Comparison of ENCODE assay signal across 21 cellular contexts in the genomic region with DNA sequence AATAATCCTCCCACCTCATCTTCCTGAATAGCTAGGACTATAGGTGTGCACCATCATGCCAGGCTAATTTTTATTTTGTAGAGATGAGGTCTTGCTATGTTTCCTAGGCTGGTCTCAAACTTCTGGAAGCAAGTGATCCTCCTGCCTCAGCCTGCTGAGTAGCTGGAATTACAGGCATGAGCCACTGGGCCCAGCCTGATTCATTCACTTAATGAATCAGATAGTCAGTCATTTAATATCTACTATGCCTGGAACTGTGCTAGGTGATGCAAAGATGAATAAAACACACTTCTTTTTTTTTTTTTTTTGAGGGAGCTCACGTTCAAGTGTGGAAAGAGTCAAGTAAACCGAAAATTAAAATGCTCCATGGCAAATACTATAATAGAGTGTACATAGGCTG. TPM values are rescaled to one million over a fixed set of nuclear protein-coding genes. Genes with fewer than 3 reads are reported as not detected.
DNase-seq lines count a peak whose midpoint lies in the region; ATAC-seq, FAIRE-seq and TF ChIP-seq lines count a peak whose summit lies in the region.
"Had no signal": no experiment of that assay in that cellular context is flagged by ENCODE, and none has a peak within 500 bp of the region (broad histone marks: within the 10 kb centered on the region; RNA-seq: fewer than 3 reads in every experiment).

No MANE protein-coding gene starts in this region.

- H3K4me1 ChIP-seq in BLaER1, result peaks cover 43% of the 10 kb centered on the region
- no peaks in the 10 kb centered on the region for H3K4me1 ChIP-seq in GM23248 (ENCODE audit: insufficient read depth)
- no peaks in the 10 kb centered on the region for H3K4me1 ChIP-seq in spleen

- in situ Hi-C loops in GM23248 (cut with MboI), result no loop called here

- H3K79me2 ChIP-seq in GM23248 (ENCODE audit: insufficient read depth), result no peaks in the 10 kb centered on the region

- H3K4me3 ChIP-seq in BLaER1 (no peak overlapping the region), GM23248 (no peak overlapping the region), bronchial epithelial cell (ENCODE audit: low read depth, low read length) (no peak overlapping the region), spleen (no peak overlapping the region)

- DNase-seq in GM23248 (peak; percentile 34), bronchial epithelial cell (ENCODE audit: low read depth) (peak; percentile 47), iris pigment epithelial cell (ENCODE audit: low read depth) (peak; percentile 2), spleen (no peak), NOMO-1 treated with DMSO at 0.1 percent for 48 hours (lab: John Stamatoyannopoulos, UW; ENCODE audit: unreplicated experiment) (no peak)
- DNase-seq: 8988T; C1 segment of cervical spinal cord; Caco-2; CD4-positive, CD25-positive, alpha-beta regulatory T cell; CD8-positive, alpha-beta memory T cell; GDM1; GOT3; H7; HFFc6 had no signal

- no peak for ATAC-seq in HG03039 (IDR thresholded peaks at IDR 0.05; ENCODE audit: unreplicated experiment)
- ATAC-seq: HepG2 had no signal

- peak overlapping the region; percentile 65 for H3K9ac ChIP-seq in BLaER1
- no peak overlapping the region for H3K9ac ChIP-seq in GM23248

- H3K27ac ChIP-seq in BLaER1 (peak overlapping the region; percentile 88), GM23248 (no peak overlapping the region), spleen (no peak overlapping the region)

- intact Hi-C loops in spleen (cut with DNase I; ENCODE audit: low total_unique reads), result loop anchor here (10.0 kb wide), 1 partner anchor 252 kb away; no protein-coding TSS in a partner anchor

- no peaks in the 10 kb centered on the region for H3F3A ChIP-seq in GM23248 (ENCODE audit: insufficient read depth)

- TF ChIP-seq CTCF in bronchial epithelial cell (IDR thresholded peaks at IDR 0.05; ENCODE audit: insufficient read depth, low read length, severe bottlenecking) (no peak), spleen (IDR thresholded peaks at IDR 0.05 in 8 of 11, conservative IDR thresholded peaks at IDR 0.05 in 3 of 11) (no peak)

- WGBS in GM23248 (ENCODE audit: low coverage in 1 of 2, low lambda C conversion rate in 2 of 2, missing lambda C conversion rate in 2 of 2), 2 experiments, result 58 to 64% methylated on average over 2 of the region's 2 CpGs
- WGBS in spleen, 5 donors, result 87 to 95% (median 90%) methylated on average over 2 of the region's 2 CpGs

- H3K9me2 ChIP-seq in GM23248 (ENCODE audit: insufficient read depth), result no peaks in the 10 kb centered on the region

- H3K36me3 ChIP-seq in BLaER1 (peaks cover 5% of the 10 kb centered on the region; the same call in 1 of the 2 replicates), GM23248 (ENCODE audit: low read depth) (no peaks in the 10 kb centered on the region), bronchial epithelial cell (ENCODE audit: control insufficient read depth, insufficient read depth, low read length) (no peaks in the 10 kb centered on the region), spleen (peaks cover 0 to 23% (median 2%) of the 10 kb centered on the region in 6 donors)

- TF ChIP-seq POLR2A in spleen (IDR thresholded peaks at IDR 0.05), result no peak

- H2AFZ ChIP-seq in GM23248, result no peak overlapping the region

- H3K4me2 ChIP-seq in BLaER1 (peak overlapping the region; percentile 68), GM23248 (ENCODE audit: unreplicated experiment) (no peak overlapping the region)

- no peak for FAIRE-seq in bronchial epithelial cell (lab: Jason Lieb, UNC)
- FAIRE-seq: D721Med, GM12892, GM18507, HepG2 had no signal

- H3K27me3 ChIP-seq in BLaER1, result no peaks in the 10 kb centered on the region
- H3K27me3 ChIP-seq in GM23248 (replicated peaks; ENCODE audit: insufficient read depth), result no peaks in the 10 kb centered on the region
- H3K27me3 ChIP-seq in bronchial epithelial cell (ENCODE audit: control insufficient read depth, insufficient read depth, low read length), result no peaks in the 10 kb centered on the region
- no peaks in the 10 kb centered on the region for H3K27me3 ChIP-seq in spleen (replicated peaks in 1 of 7)

- peaks cover 10% of the 10 kb centered on the region; the same call in 1 of the 2 replicates for H3K9me3 ChIP-seq in BLaER1
- no peaks in the 10 kb centered on the region for H3K9me3 ChIP-seq in GM23248 (ENCODE audit: low read depth)
- H3K9me3 ChIP-seq in spleen, result no peaks in the 10 kb centered on the region

- H4K20me1 ChIP-seq in BLaER1 (no peaks in the 10 kb centered on the region), GM23248 (ENCODE audit: insufficient read depth) (no peaks in the 10 kb centered on the region)

RNA-seq across cellular contexts. Expression of gene EFCAB13, which starts 39.4 kb away (rescaled TPM):
- 1.4 and 1.6 TPM in 2 replicates for total RNA-seq in GM23248 (2014; rRNA removed; shearing (Covaris generic))
- polyA plus RNA-seq in GM23248 (2016; fragmentation: Nextera tagmentation; extraction: Ambion mirVana) (0.98 and 1.2 TPM in 2 replicates), spleen (1 to 10 TPM; 1.4 to 3.3 (median 1.8) TPM)
- total RNA-seq in bronchial epithelial cell (0.26 and 5.1 TPM in 2 replicates), spleen (10 to 100 TPM in 6 of 7 donors, 1 to 10 TPM in 1; 8.7 to 18.6 (median 13.9) TPM)
- total RNA-seq: A673 had no signal

Comparison
In these comparisons a context has a peak if more than half of its experiments do, and no peak if none do; other contexts are left out.
1. DNase-seq: peak in GM23248 (single experiment), bronchial epithelial cell (single experiment) and iris pigment epithelial cell (single experiment); none in spleen (single experiment) and NOMO-1 treated with DMSO at 0.1 percent for 48 hours (single experiment).